Comparison of ENCODE assay signal across 12 cellular contexts in genomic region chr17:40602445-40603443, GRCh38. TPM values are rescaled to one million over a fixed set of nuclear protein-coding genes. Genes with fewer than 3 reads are reported as not detected.
DNase-seq lines count a peak whose midpoint lies in the region; ATAC-seq and TF ChIP-seq lines count a peak whose summit lies in the region.
"Had no signal": no experiment of that assay in that cellular context is flagged by ENCODE, and none has a peak within 500 bp of the region (broad histone marks: within the 10 kb centered on the region; RNA-seq: fewer than 3 reads in every experiment).

No MANE protein-coding gene starts in this region.

- H3K4me3 ChIP-seq in brain microvascular endothelial cell (ENCODE audit: low read depth, low read length), result no peak overlapping the region

- no peaks in the 10 kb centered on the region for H3K9me3 Mint-ChIP-seq in activated T-helper 17 cell treated with anti-CD3 and anti-CD28 coated beads, Interleukin-2, amount 50 U/mL, for 72 hours
- no peaks in the 10 kb centered on the region for H3K9me3 Mint-ChIP-seq in naive B cell
- no peaks in the 10 kb centered on the region for H3K9me3 Mint-ChIP-seq in stimulated activated naive CD8-positive, alpha-beta T cell treated with anti-CD3 and anti-CD28 coated beads, Interleukin-15, amount 100 ng/mL, for 72 hours

- DNase-seq in activated T-cell treated with anti-CD3 and anti-CD28 coated beads for 1 hour (ENCODE audit: low read depth), result peak; percentile 41
- no peak for DNase-seq in activated T-cell treated with anti-CD3 and anti-CD28 coated beads for 4 hours
- DNase-seq in naive B cell, result no peak
- DNase-seq in stimulated activated naive CD8-positive, alpha-beta T cell treated with anti-CD3 and anti-CD28 coated beads, Interleukin-15, amount 100 ng/mL, for 72 hours, result peak; percentile 70 to 83
- DNase-seq in retina, result no peak
- no peak for DNase-seq in brain microvascular endothelial cell
- DNase-seq: cortex of kidney, NCI-H2081 treated with DMSO at 0.1 percent for 48 hours had no signal

- H3K4me1 Mint-ChIP-seq in activated T-helper 17 cell treated with anti-CD3 and anti-CD28 coated beads, Interleukin-2, amount 50 U/mL, for 72 hours, result peaks cover 65% of the 10 kb centered on the region
- H3K4me1 Mint-ChIP-seq in naive B cell, result peaks cover 34 to 84% (median 66%) of the 10 kb centered on the region in 3 donors
- H3K4me1 Mint-ChIP-seq in stimulated activated naive CD8-positive, alpha-beta T cell treated with anti-CD3 and anti-CD28 coated beads, Interleukin-15, amount 100 ng/mL, for 72 hours, result peaks cover 100% of the 10 kb centered on the region

- peak overlapping the region; percentile 91 for H3K27ac Mint-ChIP-seq in activated T-helper 17 cell treated with anti-CD3 and anti-CD28 coated beads, Interleukin-2, amount 50 U/mL, for 72 hours
- peak overlapping the region; percentile 57 to 95 (median 80) for H3K27ac Mint-ChIP-seq in naive B cell
- H3K27ac Mint-ChIP-seq in stimulated activated naive CD8-positive, alpha-beta T cell treated with anti-CD3 and anti-CD28 coated beads, Interleukin-15, amount 100 ng/mL, for 72 hours, result peak overlapping the region; percentile 92 to 98

- peaks cover 12% of the 10 kb centered on the region for H3K36me3 Mint-ChIP-seq in activated T-helper 17 cell treated with anti-CD3 and anti-CD28 coated beads, Interleukin-2, amount 50 U/mL, for 72 hours (ENCODE audit: low read depth)
- no peaks in the 10 kb centered on the region for H3K36me3 Mint-ChIP-seq in naive B cell

- H3K27me3 ChIP-seq in brain microvascular endothelial cell (replicated peaks), result no peaks in the 10 kb centered on the region

- no peaks in the 10 kb centered on the region for H3K27me3 Mint-ChIP-seq in activated T-helper 17 cell treated with anti-CD3 and anti-CD28 coated beads, Interleukin-2, amount 50 U/mL, for 72 hours
- no peaks in the 10 kb centered on the region for H3K27me3 Mint-ChIP-seq in naive B cell
- H3K27me3 Mint-ChIP-seq in stimulated activated naive CD8-positive, alpha-beta T cell treated with anti-CD3 and anti-CD28 coated beads, Interleukin-15, amount 100 ng/mL, for 72 hours, result no peaks in the 10 kb centered on the region

- H3K4me3 Mint-ChIP-seq in activated T-helper 17 cell treated with anti-CD3 and anti-CD28 coated beads, Interleukin-2, amount 50 U/mL, for 72 hours, result peak overlapping the region; percentile 74
- H3K4me3 Mint-ChIP-seq in naive B cell, result peak overlapping the region in 3 of 8 donors; percentile 25 to 73 (median 72)
- H3K4me3 Mint-ChIP-seq in stimulated activated naive CD8-positive, alpha-beta T cell treated with anti-CD3 and anti-CD28 coated beads, Interleukin-15, amount 100 ng/mL, for 72 hours, result peak overlapping the region; percentile 77 to 82

- ATAC-seq in activated T-helper 17 cell treated with anti-CD3 and anti-CD28 coated beads, Interleukin-2, amount 50 U/mL, for 72 hours (replicated peaks), result peak; percentile 53
- no peak for ATAC-seq in naive B cell (ENCODE audit: low read depth in 2 of 2)
- peak; percentile 61 for ATAC-seq in stimulated activated naive CD8-positive, alpha-beta T cell treated with anti-CD3 and anti-CD28 coated beads, Interleukin-15, amount 100 ng/mL, for 72 hours
- no peak for ATAC-seq in GM21717 (IDR thresholded peaks at IDR 0.05; ENCODE audit: unreplicated experiment)

- in situ Hi-C loops in brain microvascular endothelial cell (cut with HindIII; ENCODE audit: low pct_ligation_motif_present, low sequenced_read_pairs), result no loop called here

- TF ChIP-seq CTCF in brain microvascular endothelial cell (IDR thresholded peaks at IDR 0.05; ENCODE audit: low read depth, low read length, missing control alignments), result no peak

- H3K36me3 ChIP-seq in brain microvascular endothelial cell (replicated peaks), result no peaks in the 10 kb centered on the region

- no peak overlapping the region for H3K27ac ChIP-seq in brain microvascular endothelial cell
- H3K27ac ChIP-seq: 22Rv1 had no signal

RNA-seq across cellular contexts. Expression of gene CCR7, which starts 37.5 kb away (rescaled TPM):
- 100 to 1,000 TPM; 140 to 304 TPM for total RNA-seq in activated T-helper 17 cell treated with anti-CD3 and anti-CD28 coated beads, Interleukin-2, amount 50 U/mL, for 72 hours
- 100 to 1,000 TPM; 442 to 802 (median 622) TPM for polyA plus RNA-seq in naive B cell (ENCODE audit: low read depth in 6 of 6)
- total RNA-seq: renal cortical epithelial cell had no signal

RNA-seq across cellular contexts. Expression of gene SMARCE1, which starts 44.9 kb away (rescaled TPM):
- total RNA-seq in activated T-helper 17 cell treated with anti-CD3 and anti-CD28 coated beads, Interleukin-2, amount 50 U/mL, for 72 hours, result 10 to 100 TPM; 82.1 to 85.5 TPM
- 100 to 1,000 TPM; 211 to 267 (median 255) TPM for polyA plus RNA-seq in naive B cell (ENCODE audit: low read depth in 6 of 6)

Comparison
In these comparisons a context has a peak if more than half of its experiments do, and no peak if none do; other contexts are left out.
1. DNase-seq: peak in activated T-cell treated with anti-CD3 and anti-CD28 coated beads for 1 hour (single experiment) and stimulated activated naive CD8-positive, alpha-beta T cell treated with anti-CD3 and anti-CD28 coated beads, Interleukin-15, amount 100 ng/mL, for 72 hours (2 of 2); none in activated T-cell treated with anti-CD3 and anti-CD28 coated beads for 4 hours (single experiment), naive B cell (single experiment), retina (single experiment) and brain microvascular endothelial cell (single experiment).
2. ATAC-seq: peak in activated T-helper 17 cell treated with anti-CD3 and anti-CD28 coated beads, Interleukin-2, amount 50 U/mL, for 72 hours (single experiment) and stimulated activated naive CD8-positive, alpha-beta T cell treated with anti-CD3 and anti-CD28 coated beads, Interleukin-15, amount 100 ng/mL, for 72 hours (single experiment); none in naive B cell (0 of 2) and GM21717 (single experiment).
3. Peak in every context shown above with its lines, with median percentiles within 50 percentile points of each other: H3K27ac Mint-ChIP-seq.